Comparison of ENCODE assay signal across 3 cellular contexts in the genomic region with DNA sequence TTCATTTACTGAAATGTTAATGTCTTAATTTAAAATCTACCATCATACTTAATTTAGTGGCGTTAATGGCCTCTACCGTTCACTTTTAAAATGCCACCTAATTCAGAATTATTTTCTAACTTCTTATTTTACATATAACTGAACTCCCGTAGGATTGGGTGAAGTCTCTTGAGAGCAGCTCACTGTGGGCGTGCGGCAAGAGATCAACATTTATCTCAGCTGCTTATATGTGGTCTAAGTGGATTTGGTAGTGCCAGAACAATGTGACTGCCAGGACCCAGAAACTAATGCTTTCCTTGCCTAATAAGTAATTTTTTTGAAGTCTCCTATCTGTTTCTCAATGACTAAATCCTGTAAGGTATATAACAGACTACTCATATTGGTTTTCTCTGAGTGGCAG.
TF ChIP-seq lines count a peak whose summit lies in the region.

No MANE protein-coding gene starts in this region.

TF ChIP-seq in SK-N-SH treated with all-trans-retinoic acid at 6 μM for 48 hours, 23 proteins besides CTCF, POLR2A, EP300 and RAD21 (continued from another document):
- TF ChIP-seq GLIS3 (CRISPR knock-in tag; IDR thresholded peaks at IDR 0.05): no peak
- TF ChIP-seq OSR1 (CRISPR knock-in tag; IDR thresholded peaks at IDR 0.05): no peak
- TF ChIP-seq ISL1 (CRISPR knock-in tag; IDR thresholded peaks at IDR 0.05): 0 out of 2 replicates have a peak, but pooled peaks have one; percentile 11
- no peak for TF ChIP-seq CREB5 (CRISPR knock-in tag; IDR thresholded peaks at IDR 0.05; ENCODE audit: low read depth)

TF ChIP-seq in SK-N-SH, 30 proteins besides CTCF, POLR2A, EP300 and RAD21 (continued from another document):
- no peak for TF ChIP-seq MEF2A (IDR thresholded peaks at IDR 0.05; ENCODE audit: borderline replicate concordance, low read depth)
- TF ChIP-seq MXI1 (IDR thresholded peaks at IDR 0.05; ENCODE audit: low read depth, low read length): no peak
- TF ChIP-seq ZBTB33 (IDR thresholded peaks at IDR 0.05; ENCODE audit: borderline replicate concordance, low read depth): no peak
- no peak for TF ChIP-seq ELF1 (IDR thresholded peaks at IDR 0.05)
- TF ChIP-seq, protein P1, sequence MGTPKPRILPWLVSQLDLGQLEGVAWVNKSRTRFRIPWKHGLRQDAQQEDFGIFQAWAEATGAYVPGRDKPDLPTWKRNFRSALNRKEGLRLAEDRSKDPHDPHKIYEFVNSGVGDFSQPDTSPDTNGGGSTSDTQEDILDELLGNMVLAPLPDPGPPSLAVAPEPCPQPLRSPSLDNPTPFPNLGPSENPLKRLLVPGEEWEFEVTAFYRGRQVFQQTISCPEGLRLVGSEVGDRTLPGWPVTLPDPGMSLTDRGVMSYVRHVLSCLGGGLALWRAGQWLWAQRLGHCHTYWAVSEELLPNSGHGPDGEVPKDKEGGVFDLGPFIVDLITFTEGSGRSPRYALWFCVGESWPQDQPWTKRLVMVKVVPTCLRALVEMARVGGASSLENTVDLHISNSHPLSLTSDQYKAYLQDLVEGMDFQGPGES (IDR thresholded peaks at IDR 0.05; ENCODE audit: low read depth, low read length): no peak
- no peak for TF ChIP-seq CHD2 (IDR thresholded peaks at IDR 0.05; ENCODE audit: low read length, partially characterized antibody)
- no peak for TF ChIP-seq RXRA (IDR thresholded peaks at IDR 0.05; ENCODE audit: borderline replicate concordance, low read depth)
- TF ChIP-seq EZH2phosphoT487 (IDR thresholded peaks at IDR 0.05; ENCODE audit: borderline replicate concordance, low read depth): no peak
- no peak for TF ChIP-seq FOXJ3 (CRISPR knock-in tag; IDR thresholded peaks at IDR 0.05)
- TF ChIP-seq, protein P2, sequence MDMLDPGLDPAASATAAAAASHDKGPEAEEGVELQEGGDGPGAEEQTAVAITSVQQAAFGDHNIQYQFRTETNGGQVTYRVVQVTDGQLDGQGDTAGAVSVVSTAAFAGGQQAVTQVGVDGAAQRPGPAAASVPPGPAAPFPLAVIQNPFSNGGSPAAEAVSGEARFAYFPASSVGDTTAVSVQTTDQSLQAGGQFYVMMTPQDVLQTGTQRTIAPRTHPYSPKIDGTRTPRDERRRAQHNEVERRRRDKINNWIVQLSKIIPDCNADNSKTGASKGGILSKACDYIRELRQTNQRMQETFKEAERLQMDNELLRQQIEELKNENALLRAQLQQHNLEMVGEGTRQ (IDR thresholded peaks at IDR 0.05; ENCODE audit: borderline replicate concordance, low read depth, low read length): no peak
- TF ChIP-seq TAF1 (IDR thresholded peaks at IDR 0.05; ENCODE audit: borderline replicate concordance, low read depth, low read length): no peak
- no peak for TF ChIP-seq YY1 (IDR thresholded peaks at IDR 0.05; ENCODE audit: low read depth)

TF ChIP-seq in endothelial cell of umbilical vein, 7 proteins besides CTCF, POLR2A, EP300 and RAD21 (continued from another document):
- TF ChIP-seq EZH2 (IDR thresholded peaks at IDR 0.05; ENCODE audit: borderline replicate concordance, low read depth, low read length, severe bottlenecking): no peak
- TF ChIP-seq GATA2 (IDR thresholded peaks at IDR 0.05; ENCODE audit: insufficient read depth, insufficient read length, low read depth, low read length): no peak
- no peak for TF ChIP-seq MAX (IDR thresholded peaks at IDR 0.05; ENCODE audit: insufficient read depth, insufficient read length)
- TF ChIP-seq JUN (IDR thresholded peaks at IDR 0.05; ENCODE audit: borderline replicate concordance, insufficient read depth, insufficient read length, low read depth): no peak
- TF ChIP-seq FOS (IDR thresholded peaks at IDR 0.05; ENCODE audit: borderline replicate concordance, insufficient read depth, low read length): no peak
- no peak for TF ChIP-seq MYC (IDR thresholded peaks at IDR 0.05; ENCODE audit: low read depth, low read length)
